17 cellular contexts compared by ENCODE assay signal in genomic region chr7:112833082-112833481, GRCh38.
"Had no signal": no experiment of that assay in that cellular context is flagged by ENCODE, and none has a peak within 500 bp of the region (broad histone marks: within the 10 kb centered on the region; RNA-seq: fewer than 3 reads in every experiment).

No MANE protein-coding gene starts in this region.

- H3K4me3 Mint-ChIP-seq: endodermal cell; naive thymus-derived CD8-positive, alpha-beta T cell; neural crest cell; stimulated activated naive B cell treated with anti-CD40 and anti-IgM and Interleukin-4, amounts not matched to agents 10 μg/mL and 1 μg/mL and 100 μg/mL, for 72 hours had no signal

- ATAC-seq: gastrocnemius medialis; left lobe of liver; mucosa of descending colon; naive thymus-derived CD8-positive, alpha-beta T cell; sciatic nerve; stimulated activated naive B cell treated with anti-CD40 and anti-IgM and Interleukin-4, amounts not matched to agents 10 μg/mL and 1 μg/mL and 100 μg/mL, for 72 hours had no signal

- H3K27me3 Mint-ChIP-seq: naive thymus-derived CD8-positive, alpha-beta T cell; stimulated activated naive B cell treated with anti-CD40 and anti-IgM and Interleukin-4, amounts not matched to agents 10 μg/mL and 1 μg/mL and 100 μg/mL, for 72 hours had no signal

- DNase-seq: effector CD4-positive, alpha-beta T cell; endodermal cell; gastrocnemius medialis; glutamatergic neuron; islet precursor cell; mucosa of descending colon; naive thymus-derived CD8-positive, alpha-beta T cell; posterior cingulate gyrus; spleen; stimulated activated CD4-positive, alpha-beta T cell treated with anti-CD3 and anti-CD28 coated beads, Interleukin-15, amount 100 ng/mL, for 24 hours; stimulated activated CD4-positive, alpha-beta T cell treated with anti-CD3 and anti-CD28 coated beads, Interleukin-1b, Interleukin-23, amount 100 ng/mL, for 48 hours; stimulated activated CD4-positive, alpha-beta T cell treated with anti-CD3 and anti-CD28 coated beads, Interleukin-4, amount 100 ng/mL, for 24 hours; stimulated activated naive B cell treated with anti-CD40 and anti-IgM and Interleukin-4, amounts not matched to agents 10 μg/mL and 1 μg/mL and 100 μg/mL, for 72 hours; trophoblast cell had no signal

- H3K4me1 Mint-ChIP-seq: endodermal cell; naive thymus-derived CD8-positive, alpha-beta T cell; neural crest cell; stimulated activated naive B cell treated with anti-CD40 and anti-IgM and Interleukin-4, amounts not matched to agents 10 μg/mL and 1 μg/mL and 100 μg/mL, for 72 hours had no signal

- H3K27ac Mint-ChIP-seq: endodermal cell; stimulated activated naive B cell treated with anti-CD40 and anti-IgM and Interleukin-4, amounts not matched to agents 10 μg/mL and 1 μg/mL and 100 μg/mL, for 72 hours had no signal
